Comparison of ENCODE assay signal across 1 cellular context in the genomic region with DNA sequence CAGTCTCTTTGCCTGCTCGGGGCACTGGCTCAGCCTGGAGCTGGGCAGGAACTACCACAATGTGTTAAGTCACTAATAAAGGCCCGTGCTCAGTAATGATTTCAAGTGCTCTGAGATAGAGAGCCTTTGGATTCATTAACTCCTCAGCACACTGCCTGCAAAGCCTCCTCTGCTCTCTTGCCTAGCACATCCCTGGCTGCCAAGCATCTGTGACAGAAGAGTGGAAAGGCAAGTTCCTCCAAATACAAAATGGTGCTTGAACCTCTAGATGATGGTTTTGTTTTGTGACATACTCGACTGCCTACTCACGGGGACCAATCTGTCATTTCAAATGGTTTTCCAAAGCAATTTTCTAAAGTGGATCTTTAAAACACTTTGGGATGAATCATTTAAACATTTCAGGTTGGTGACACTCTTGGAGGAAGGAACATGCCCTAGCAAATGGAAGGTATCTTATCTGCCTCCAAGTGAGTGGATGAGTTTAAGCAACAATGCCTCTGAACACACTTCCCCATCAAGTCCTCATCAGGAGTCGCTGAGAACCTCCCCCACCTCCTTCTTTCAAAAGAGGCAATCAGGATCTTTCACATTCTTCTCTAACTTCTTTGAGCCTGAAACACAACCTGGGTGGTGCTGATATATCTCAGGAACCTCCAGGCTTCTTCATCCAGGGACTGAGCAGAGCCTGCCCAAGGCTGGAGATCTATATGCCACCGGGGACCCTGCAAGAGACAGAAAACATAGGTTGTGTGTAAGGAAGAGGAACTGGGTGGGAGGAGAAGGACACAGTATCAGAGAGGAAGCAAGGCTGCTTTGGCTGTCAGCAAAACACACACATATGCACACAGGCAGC.
TF ChIP-seq lines count a peak whose summit lies in the region.

No MANE protein-coding gene starts in this region.

TF ChIP-seq in GM23338, 12 proteins besides CTCF, POLR2A, EP300 and RAD21 (continued from another document):
- TF ChIP-seq, protein P1, sequence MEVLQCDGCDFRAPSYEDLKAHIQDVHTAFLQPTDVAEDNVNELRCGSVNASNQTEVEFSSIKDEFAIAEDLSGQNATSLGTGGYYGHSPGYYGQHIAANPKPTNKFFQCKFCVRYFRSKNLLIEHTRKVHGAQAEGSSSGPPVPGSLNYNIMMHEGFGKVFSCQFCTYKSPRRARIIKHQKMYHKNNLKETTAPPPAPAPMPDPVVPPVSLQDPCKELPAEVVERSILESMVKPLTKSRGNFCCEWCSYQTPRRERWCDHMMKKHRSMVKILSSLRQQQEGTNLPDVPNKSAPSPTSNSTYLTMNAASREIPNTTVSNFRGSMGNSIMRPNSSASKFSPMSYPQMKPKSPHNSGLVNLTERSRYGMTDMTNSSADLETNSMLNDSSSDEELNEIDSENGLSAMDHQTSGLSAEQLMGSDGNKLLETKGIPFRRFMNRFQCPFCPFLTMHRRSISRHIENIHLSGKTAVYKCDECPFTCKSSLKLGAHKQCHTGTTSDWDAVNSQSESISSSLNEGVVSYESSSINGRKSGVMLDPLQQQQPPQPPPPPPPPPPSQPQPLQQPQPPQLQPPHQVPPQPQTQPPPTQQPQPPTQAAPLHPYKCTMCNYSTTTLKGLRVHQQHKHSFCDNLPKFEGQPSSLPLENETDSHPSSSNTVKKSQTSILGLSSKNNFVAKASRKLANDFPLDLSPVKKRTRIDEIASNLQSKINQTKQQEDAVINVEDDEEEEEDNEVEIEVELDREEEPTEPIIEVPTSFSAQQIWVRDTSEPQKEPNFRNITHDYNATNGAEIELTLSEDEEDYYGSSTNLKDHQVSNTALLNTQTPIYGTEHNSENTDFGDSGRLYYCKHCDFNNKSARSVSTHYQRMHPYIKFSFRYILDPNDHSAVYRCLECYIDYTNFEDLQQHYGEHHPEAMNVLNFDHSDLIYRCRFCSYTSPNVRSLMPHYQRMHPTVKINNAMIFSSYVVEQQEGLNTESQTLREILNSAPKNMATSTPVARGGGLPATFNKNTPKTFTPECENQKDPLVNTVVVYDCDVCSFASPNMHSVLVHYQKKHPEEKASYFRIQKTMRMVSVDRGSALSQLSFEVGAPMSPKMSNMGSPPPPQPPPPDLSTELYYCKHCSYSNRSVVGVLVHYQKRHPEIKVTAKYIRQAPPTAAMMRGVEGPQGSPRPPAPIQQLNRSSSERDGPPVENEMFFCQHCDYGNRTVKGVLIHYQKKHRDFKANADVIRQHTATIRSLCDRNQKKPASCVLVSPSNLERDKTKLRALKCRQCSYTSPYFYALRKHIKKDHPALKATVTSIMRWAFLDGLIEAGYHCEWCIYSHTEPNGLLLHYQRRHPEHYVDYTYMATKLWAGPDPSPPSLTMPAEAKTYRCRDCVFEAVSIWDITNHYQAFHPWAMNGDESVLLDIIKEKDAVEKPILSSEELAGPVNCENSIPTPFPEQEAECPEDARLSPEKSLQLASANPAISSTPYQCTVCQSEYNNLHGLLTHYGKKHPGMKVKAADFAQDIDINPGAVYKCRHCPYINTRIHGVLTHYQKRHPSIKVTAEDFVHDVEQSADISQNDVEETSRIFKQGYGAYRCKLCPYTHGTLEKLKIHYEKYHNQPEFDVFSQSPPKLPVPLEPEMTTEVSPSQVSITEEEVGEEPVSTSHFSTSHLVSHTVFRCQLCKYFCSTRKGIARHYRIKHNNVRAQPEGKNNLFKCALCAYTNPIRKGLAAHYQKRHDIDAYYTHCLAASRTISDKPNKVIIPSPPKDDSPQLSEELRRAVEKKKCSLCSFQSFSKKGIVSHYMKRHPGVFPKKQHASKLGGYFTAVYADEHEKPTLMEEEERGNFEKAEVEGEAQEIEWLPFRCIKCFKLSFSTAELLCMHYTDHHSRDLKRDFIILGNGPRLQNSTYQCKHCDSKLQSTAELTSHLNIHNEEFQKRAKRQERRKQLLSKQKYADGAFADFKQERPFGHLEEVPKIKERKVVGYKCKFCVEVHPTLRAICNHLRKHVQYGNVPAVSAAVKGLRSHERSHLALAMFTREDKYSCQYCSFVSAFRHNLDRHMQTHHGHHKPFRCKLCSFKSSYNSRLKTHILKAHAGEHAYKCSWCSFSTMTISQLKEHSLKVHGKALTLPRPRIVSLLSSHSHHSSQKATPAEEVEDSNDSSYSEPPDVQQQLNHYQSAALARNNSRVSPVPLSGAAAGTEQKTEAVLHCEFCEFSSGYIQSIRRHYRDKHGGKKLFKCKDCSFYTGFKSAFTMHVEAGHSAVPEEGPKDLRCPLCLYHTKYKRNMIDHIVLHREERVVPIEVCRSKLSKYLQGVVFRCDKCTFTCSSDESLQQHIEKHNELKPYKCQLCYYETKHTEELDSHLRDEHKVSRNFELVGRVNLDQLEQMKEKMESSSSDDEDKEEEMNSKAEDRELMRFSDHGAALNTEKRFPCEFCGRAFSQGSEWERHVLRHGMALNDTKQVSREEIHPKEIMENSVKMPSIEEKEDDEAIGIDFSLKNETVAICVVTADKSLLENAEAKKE (CRISPR knock-in tag; IDR thresholded peaks at IDR 0.05): no peak; the same call in 1 of the 2 replicates
- TF ChIP-seq, protein P2, sequence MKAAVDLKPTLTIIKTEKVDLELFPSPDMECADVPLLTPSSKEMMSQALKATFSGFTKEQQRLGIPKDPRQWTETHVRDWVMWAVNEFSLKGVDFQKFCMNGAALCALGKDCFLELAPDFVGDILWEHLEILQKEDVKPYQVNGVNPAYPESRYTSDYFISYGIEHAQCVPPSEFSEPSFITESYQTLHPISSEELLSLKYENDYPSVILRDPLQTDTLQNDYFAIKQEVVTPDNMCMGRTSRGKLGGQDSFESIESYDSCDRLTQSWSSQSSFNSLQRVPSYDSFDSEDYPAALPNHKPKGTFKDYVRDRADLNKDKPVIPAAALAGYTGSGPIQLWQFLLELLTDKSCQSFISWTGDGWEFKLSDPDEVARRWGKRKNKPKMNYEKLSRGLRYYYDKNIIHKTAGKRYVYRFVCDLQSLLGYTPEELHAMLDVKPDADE (IDR thresholded peaks at IDR 0.05): no peak
- TF ChIP-seq EZH2 (IDR thresholded peaks at IDR 0.05; ENCODE audit: low read depth, unreplicated experiment): no peak
- TF ChIP-seq ZNF331 (CRISPR knock-in tag; IDR thresholded peaks at IDR 0.05; ENCODE audit: low read depth): no peak
- no peak for TF ChIP-seq EZH2phosphoT487 (IDR thresholded peaks at IDR 0.05; ENCODE audit: unreplicated experiment)
- TF ChIP-seq, protein P3, sequence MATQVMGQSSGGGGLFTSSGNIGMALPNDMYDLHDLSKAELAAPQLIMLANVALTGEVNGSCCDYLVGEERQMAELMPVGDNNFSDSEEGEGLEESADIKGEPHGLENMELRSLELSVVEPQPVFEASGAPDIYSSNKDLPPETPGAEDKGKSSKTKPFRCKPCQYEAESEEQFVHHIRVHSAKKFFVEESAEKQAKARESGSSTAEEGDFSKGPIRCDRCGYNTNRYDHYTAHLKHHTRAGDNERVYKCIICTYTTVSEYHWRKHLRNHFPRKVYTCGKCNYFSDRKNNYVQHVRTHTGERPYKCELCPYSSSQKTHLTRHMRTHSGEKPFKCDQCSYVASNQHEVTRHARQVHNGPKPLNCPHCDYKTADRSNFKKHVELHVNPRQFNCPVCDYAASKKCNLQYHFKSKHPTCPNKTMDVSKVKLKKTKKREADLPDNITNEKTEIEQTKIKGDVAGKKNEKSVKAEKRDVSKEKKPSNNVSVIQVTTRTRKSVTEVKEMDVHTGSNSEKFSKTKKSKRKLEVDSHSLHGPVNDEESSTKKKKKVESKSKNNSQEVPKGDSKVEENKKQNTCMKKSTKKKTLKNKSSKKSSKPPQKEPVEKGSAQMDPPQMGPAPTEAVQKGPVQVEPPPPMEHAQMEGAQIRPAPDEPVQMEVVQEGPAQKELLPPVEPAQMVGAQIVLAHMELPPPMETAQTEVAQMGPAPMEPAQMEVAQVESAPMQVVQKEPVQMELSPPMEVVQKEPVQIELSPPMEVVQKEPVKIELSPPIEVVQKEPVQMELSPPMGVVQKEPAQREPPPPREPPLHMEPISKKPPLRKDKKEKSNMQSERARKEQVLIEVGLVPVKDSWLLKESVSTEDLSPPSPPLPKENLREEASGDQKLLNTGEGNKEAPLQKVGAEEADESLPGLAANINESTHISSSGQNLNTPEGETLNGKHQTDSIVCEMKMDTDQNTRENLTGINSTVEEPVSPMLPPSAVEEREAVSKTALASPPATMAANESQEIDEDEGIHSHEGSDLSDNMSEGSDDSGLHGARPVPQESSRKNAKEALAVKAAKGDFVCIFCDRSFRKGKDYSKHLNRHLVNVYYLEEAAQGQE (IDR thresholded peaks at IDR 0.05; ENCODE audit: unreplicated experiment): no peak
- TF ChIP-seq POLR2AphosphoS5 (IDR thresholded peaks at IDR 0.05; ENCODE audit: low read depth): no peak
- TF ChIP-seq STAT1 (IDR thresholded peaks at IDR 0.05; ENCODE audit: unreplicated experiment): no peak
- TF ChIP-seq CREB1 (CRISPR knock-in tag; IDR thresholded peaks at IDR 0.05; ENCODE audit: low read depth): no peak
- TF ChIP-seq ZNF114 (CRISPR knock-in tag; IDR thresholded peaks at IDR 0.05): no peak
